ENCODE assay signal across 8 cellular contexts in the genomic region with DNA sequence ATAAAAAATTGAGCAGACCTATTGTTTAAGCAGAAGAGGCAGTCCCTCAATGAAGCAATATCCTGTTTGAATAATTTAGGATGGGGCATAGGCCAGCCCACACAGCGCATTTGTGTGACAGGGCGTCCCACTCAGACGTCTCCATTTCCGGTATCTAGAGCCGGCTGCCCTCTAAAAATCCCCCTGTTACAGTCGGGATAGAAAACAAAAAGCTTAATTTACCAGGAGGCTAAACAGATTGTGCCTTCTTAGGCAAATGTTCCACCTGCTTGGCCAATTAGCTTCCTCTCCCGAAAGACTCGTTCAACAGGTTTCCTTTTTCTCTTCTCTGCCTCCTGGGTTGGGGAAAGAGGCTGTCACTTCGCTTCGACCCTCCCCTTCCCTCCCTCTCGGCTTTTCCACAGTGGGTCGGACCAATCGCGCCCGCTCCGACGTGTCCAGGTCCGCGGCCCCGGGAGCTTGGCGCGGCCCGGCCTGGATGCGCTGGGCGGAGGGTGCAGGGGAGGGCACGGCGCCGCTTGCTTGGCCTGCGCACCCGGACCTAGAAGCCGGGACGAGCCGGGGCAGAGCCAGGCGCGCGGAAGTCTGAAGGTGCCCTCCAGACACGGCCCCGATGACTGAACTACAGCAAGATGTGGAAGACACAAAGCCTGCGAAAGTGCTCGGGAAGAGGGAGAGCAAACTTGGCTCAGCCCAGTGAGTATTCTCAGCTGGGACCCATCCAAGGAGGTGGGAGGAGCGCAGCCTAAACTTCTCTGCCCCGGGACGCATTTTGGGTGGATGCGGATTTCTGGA.
DNase-seq lines count a peak whose midpoint lies in the region; ATAC-seq lines count a peak whose summit lies in the region.

A gene with protein sequence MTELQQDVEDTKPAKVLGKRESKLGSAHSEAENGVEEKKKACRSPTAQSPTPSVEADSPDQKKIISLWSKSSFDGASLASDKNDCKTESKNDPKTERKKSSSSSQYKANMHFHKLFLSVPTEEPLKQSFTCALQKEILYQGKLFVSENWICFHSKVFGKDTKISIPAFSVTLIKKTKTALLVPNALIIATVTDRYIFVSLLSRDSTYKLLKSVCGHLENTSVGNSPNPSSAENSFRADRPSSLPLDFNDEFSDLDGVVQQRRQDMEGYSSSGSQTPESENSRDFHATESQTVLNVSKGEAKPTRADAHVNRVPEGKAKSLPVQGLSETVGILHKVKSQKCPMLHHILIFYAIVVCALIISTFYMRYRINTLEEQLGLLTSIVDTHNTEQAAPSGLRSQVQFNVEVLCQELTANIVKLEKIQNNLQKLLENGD (plus strand): TSS at position 416 of the 795 bp plus-strand sequence. CDS start 198 bp downstream, at position 614.

- peak; percentile 58 for DNase-seq in NCI-H2081 treated with DMSO at 0.1 percent for 48 hours (lab: John Stamatoyannopoulos, UW)
- DNase-seq in activated CD4-positive, alpha-beta T cell treated with anti-CD3 and anti-CD28 coated beads for 4 hours, result peak; percentile 56 to 66
- peak; percentile 93 for DNase-seq in kidney glomerular epithelial cell (lab: John Stamatoyannopoulos, UW)
- DNase-seq in stimulated activated CD4-positive, alpha-beta T cell treated with anti-CD3 and anti-CD28 coated beads, Interleukin-15, amount 100 ng/mL, for 48 hours (ENCODE audit: low read depth in 2 of 2), result peak; percentile 41 to 48
- DNase-seq in SHP77 treated with DMSO at 0.1 percent for 48 hours (lab: John Stamatoyannopoulos, UW), result no peak

- ATAC-seq in GM18498 (IDR thresholded peaks at IDR 0.05; ENCODE audit: unreplicated experiment) (peak; percentile 89), HG02852 (IDR thresholded peaks at IDR 0.05; ENCODE audit: unreplicated experiment) (peak; percentile 86)

- H3K27ac ChIP-seq in cingulate gyrus (ENCODE audit: low read depth, low read length), result peak within 1 kb of the TSS; percentile 97
